In genomic region chr13:57982782-57983181, GRCh38 we compare ENCODE assay signal across 4 cellular contexts.
"Had no signal": no experiment of that assay in that cellular context is flagged by ENCODE, and none has a peak within 500 bp of the region (broad histone marks: within the 10 kb centered on the region; RNA-seq: fewer than 3 reads in every experiment).

No MANE protein-coding gene starts in this region.

- H3K4me3 ChIP-seq: K562 had no signal

- ATAC-seq: HepG2, K562 had no signal

- H3K27ac ChIP-seq: HL-60 had no signal

- DNase-seq: IMR-90 had no signal
